ENCODE assay signal across 1 cellular context in genomic region chr16:3998793-3999478, GRCh38.
A peak's percentile ranks its signal among the peaks of the same experiment; 100 is the strongest.
TF ChIP-seq lines count a peak whose summit lies in the region.

No MANE protein-coding gene starts in this region.

TF ChIP-seq in HEK293, 187 proteins besides CTCF, POLR2A, EP300 and RAD21 (continued from another document):
- TF ChIP-seq ZNF660 (tag by site-specific recombination; IDR thresholded peaks at IDR 0.05) (0 out of 2 replicates have a peak, but pooled peaks have one; percentile 11), ZFP37 (tag by site-specific recombination; IDR thresholded peaks at IDR 0.05) (0 out of 2 replicates have a peak, but pooled peaks have one; percentile 48), SALL2 (tag by site-specific recombination; IDR thresholded peaks at IDR 0.05; ENCODE audit: borderline replicate concordance) (no peak), ZBTB20 (tag by site-specific recombination; IDR thresholded peaks at IDR 0.05) (peak; percentile 95), HIC1 (tag by site-specific recombination; IDR thresholded peaks at IDR 0.05) (peak; percentile 48), ZBTB17 (tag by site-specific recombination; IDR thresholded peaks at IDR 0.05) (peak; percentile 92), ZBTB8A (tag by site-specific recombination; IDR thresholded peaks at IDR 0.05) (0 out of 2 replicates have a peak, but pooled peaks have one; percentile 6), ZNF433 (tag by site-specific recombination; IDR thresholded peaks at IDR 0.05; ENCODE audit: low read depth) (no peak)
TF ChIP-seq in HEK293: peak in this region for 21.
